ENCODE assay signal across 1 cellular context in genomic region chr2:226158229-226158628, GRCh38.
TF ChIP-seq lines count a peak whose summit lies in the region.

No MANE protein-coding gene starts in this region.

TF ChIP-seq in GM23338, 12 proteins besides CTCF, POLR2A, EP300 and RAD21 (continued from another document):
- TF ChIP-seq, protein P1, sequence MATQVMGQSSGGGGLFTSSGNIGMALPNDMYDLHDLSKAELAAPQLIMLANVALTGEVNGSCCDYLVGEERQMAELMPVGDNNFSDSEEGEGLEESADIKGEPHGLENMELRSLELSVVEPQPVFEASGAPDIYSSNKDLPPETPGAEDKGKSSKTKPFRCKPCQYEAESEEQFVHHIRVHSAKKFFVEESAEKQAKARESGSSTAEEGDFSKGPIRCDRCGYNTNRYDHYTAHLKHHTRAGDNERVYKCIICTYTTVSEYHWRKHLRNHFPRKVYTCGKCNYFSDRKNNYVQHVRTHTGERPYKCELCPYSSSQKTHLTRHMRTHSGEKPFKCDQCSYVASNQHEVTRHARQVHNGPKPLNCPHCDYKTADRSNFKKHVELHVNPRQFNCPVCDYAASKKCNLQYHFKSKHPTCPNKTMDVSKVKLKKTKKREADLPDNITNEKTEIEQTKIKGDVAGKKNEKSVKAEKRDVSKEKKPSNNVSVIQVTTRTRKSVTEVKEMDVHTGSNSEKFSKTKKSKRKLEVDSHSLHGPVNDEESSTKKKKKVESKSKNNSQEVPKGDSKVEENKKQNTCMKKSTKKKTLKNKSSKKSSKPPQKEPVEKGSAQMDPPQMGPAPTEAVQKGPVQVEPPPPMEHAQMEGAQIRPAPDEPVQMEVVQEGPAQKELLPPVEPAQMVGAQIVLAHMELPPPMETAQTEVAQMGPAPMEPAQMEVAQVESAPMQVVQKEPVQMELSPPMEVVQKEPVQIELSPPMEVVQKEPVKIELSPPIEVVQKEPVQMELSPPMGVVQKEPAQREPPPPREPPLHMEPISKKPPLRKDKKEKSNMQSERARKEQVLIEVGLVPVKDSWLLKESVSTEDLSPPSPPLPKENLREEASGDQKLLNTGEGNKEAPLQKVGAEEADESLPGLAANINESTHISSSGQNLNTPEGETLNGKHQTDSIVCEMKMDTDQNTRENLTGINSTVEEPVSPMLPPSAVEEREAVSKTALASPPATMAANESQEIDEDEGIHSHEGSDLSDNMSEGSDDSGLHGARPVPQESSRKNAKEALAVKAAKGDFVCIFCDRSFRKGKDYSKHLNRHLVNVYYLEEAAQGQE (IDR thresholded peaks at IDR 0.05; ENCODE audit: unreplicated experiment), result no peak
